9 cellular contexts compared by ENCODE assay signal in genomic region chr22:37166675-37167066, GRCh38. TPM values are rescaled to one million over a fixed set of nuclear protein-coding genes. Genes with fewer than 3 reads are reported as not detected.
A peak's percentile ranks its signal among the peaks of the same experiment; 100 is the strongest.
DNase-seq lines count a peak whose midpoint lies in the region; ATAC-seq and TF ChIP-seq lines count a peak whose summit lies in the region.
"Had no signal": no experiment of that assay in that cellular context is flagged by ENCODE, and none has a peak within 500 bp of the region (broad histone marks: within the 10 kb centered on the region; RNA-seq: fewer than 3 reads in every experiment).

No MANE protein-coding gene starts in this region.

- H3K27ac ChIP-seq in CD8-positive, alpha-beta T cell (ENCODE audit: low read depth, low read length) = peak overlapping the region; percentile 49
- no peak overlapping the region for H3K27ac ChIP-seq in trophoblast cell (ENCODE audit: low read depth, low read length)
- no peak overlapping the region for H3K27ac ChIP-seq in thyroid gland
- H3K27ac ChIP-seq: SK-N-MC had no signal

- H3K4me2 ChIP-seq in trophoblast cell (ENCODE audit: low read length) = no peak overlapping the region

- H3K79me2 ChIP-seq in trophoblast cell (ENCODE audit: control insufficient read depth, insufficient read depth, low read length, poor library complexity) = peaks cover 2% of the 10 kb centered on the region

- H2BK5ac ChIP-seq in trophoblast cell (ENCODE audit: low read depth, low read length, poor library complexity) = peak overlapping the region; percentile 8

- peak overlapping the region; percentile 63 for H4K8ac ChIP-seq in trophoblast cell (ENCODE audit: low read depth, low read length)

- peak overlapping the region; percentile 86 for H4K91ac ChIP-seq in trophoblast cell (ENCODE audit: low read depth, low read length)

- H3K27ac Mint-ChIP-seq in CD8-positive, alpha-beta T cell = peak overlapping the region; percentile 94

- H3K36me3 ChIP-seq in CD8-positive, alpha-beta T cell (ENCODE audit: insufficient read depth, low read length) = no peaks in the 10 kb centered on the region
- H3K36me3 ChIP-seq in trophoblast cell (ENCODE audit: control insufficient read depth in 1 of 2, insufficient read depth in 2 of 2, low read length in 2 of 2) (no peaks in the 10 kb centered on the region), thyroid gland (no peaks in the 10 kb centered on the region)

- TF ChIP-seq CTCF in CD8-positive, alpha-beta T cell (IDR thresholded peaks at IDR 0.05) = peak; percentile 91
- TF ChIP-seq CTCF in thyroid gland (IDR thresholded peaks at IDR 0.05) = peak; percentile 78 to 92 (median 82)

- peaks cover 88% of the 10 kb centered on the region for H3K4me1 ChIP-seq in CD8-positive, alpha-beta T cell (ENCODE audit: insufficient read depth, low read length)
- H3K4me1 ChIP-seq in trophoblast cell (ENCODE audit: control insufficient read depth in 1 of 2, insufficient read depth in 2 of 2, low read length in 2 of 2) = peaks cover 7 to 9% of the 10 kb centered on the region in 2 experiments
- peaks cover 0 to 12% of the 10 kb centered on the region in 2 donors for H3K4me1 ChIP-seq in thyroid gland

- POLR2A ChIA-PET in CD8-positive, alpha-beta T cell (lab: Charles Lee) = interaction anchor here (0.8 to 3.3 kb wide), 17 partner anchors 9 to 391 kb away, joined by 3 to 23 read pairs (median 4); partner anchors contain the start of genes IFT27, IL2RB and RAC2

- peak overlapping the region; percentile 3 for H3K4ac ChIP-seq in trophoblast cell (ENCODE audit: low read depth, low read length)

- WGBS in trophoblast cell (ENCODE audit: extremely low coverage, insufficient coverage, insufficient read length) = no CpG with 5 or more reads among the region's 13 CpGs
- 8 to 15% methylated on average over 5 to 12 of the region's 13 CpGs for WGBS in thyroid gland, 2 donors

- H3K27me3 Mint-ChIP-seq in CD8-positive, alpha-beta T cell (ENCODE audit: low read depth) = no peaks in the 10 kb centered on the region

- TF ChIP-seq POLR2A in thyroid gland (IDR thresholded peaks at IDR 0.05) = no peak

- no peak overlapping the region for H3K9ac ChIP-seq in trophoblast cell (ENCODE audit: low read length)

- no peaks in the 10 kb centered on the region for H3K27me3 ChIP-seq in CD8-positive, alpha-beta T cell (ENCODE audit: insufficient read depth, low read length)
- H3K27me3 ChIP-seq in trophoblast cell (ENCODE audit: insufficient read depth, low read length) (no peaks in the 10 kb centered on the region), thyroid gland (no peaks in the 10 kb centered on the region)

- DNase-seq in CD8-positive, alpha-beta T cell = peak; percentile 73 to 92 (median 81)
- DNase-seq in HT-29 (ENCODE audit: low spot score) (peak; percentile 72), SK-N-DZ (ENCODE audit: low spot score) (peak; percentile 48), germinal center (ENCODE audit: low spot score) (peak; percentile 85), trophoblast cell (peak; percentile 74 to 77), thyroid gland (peak; percentile 85 to 87), NCI-H146 treated with DMSO at 0.1 percent for 48 hours (lab: John Stamatoyannopoulos, UW; ENCODE audit: unreplicated experiment) (no peak)
- peak; percentile 67 to 81 (median 75) for DNase-seq in activated naive CD4-positive, alpha-beta T cell (lab: John Stamatoyannopoulos, UW)

- H3K4me3 ChIP-seq in CD8-positive, alpha-beta T cell (ENCODE audit: low read depth, low read length) = peak overlapping the region; percentile 42
- H3K4me3 ChIP-seq in trophoblast cell (ENCODE audit: low read depth, low read length) = no peak overlapping the region
- no peak overlapping the region for H3K4me3 ChIP-seq in thyroid gland (replicated peaks in 1 of 3)
- H3K4me3 ChIP-seq: SK-N-MC had no signal

- peak overlapping the region; percentile 74 for H2AFZ ChIP-seq in trophoblast cell (ENCODE audit: insufficient read depth, low read length, poor library complexity)

- H3K23ac ChIP-seq in trophoblast cell (ENCODE audit: low read length) = no peak overlapping the region

- peak overlapping the region; percentile 41 for H4K12ac ChIP-seq in trophoblast cell (ENCODE audit: low read depth, low read length)

- H3K14ac ChIP-seq in trophoblast cell (ENCODE audit: low read length) = peak overlapping the region; percentile 66

- H3K36me3 Mint-ChIP-seq in CD8-positive, alpha-beta T cell = peaks cover 4% of the 10 kb centered on the region

- H2BK12ac ChIP-seq in trophoblast cell (ENCODE audit: low read length) = peak overlapping the region; percentile 45

- H3K79me1 ChIP-seq in trophoblast cell (ENCODE audit: low read length) = peaks cover 8% of the 10 kb centered on the region

- peak; percentile 43 for ATAC-seq in CD8-positive, alpha-beta T cell

- H3K9me3 ChIP-seq in CD8-positive, alpha-beta T cell (ENCODE audit: low read length) = no peaks in the 10 kb centered on the region
- H3K9me3 ChIP-seq in trophoblast cell (ENCODE audit: insufficient read depth, low read depth, low read length) (peaks cover 2% of the 10 kb centered on the region), thyroid gland (no peaks in the 10 kb centered on the region)

- H2AK5ac ChIP-seq in trophoblast cell (ENCODE audit: low read length) = peak overlapping the region; percentile 75

- peaks cover 96% of the 10 kb centered on the region for H3K4me1 Mint-ChIP-seq in CD8-positive, alpha-beta T cell (ENCODE audit: low read depth)

- intact Hi-C loops in CD8-positive, alpha-beta T cell (cut with DNase I, micrococcal nuclease) = loop anchor here (1.0 to 2.0 kb wide), 9 partner anchors 17 to 290 kb away; partner anchors contain the start of gene IL2RB (in 1 of the 2)
- intact Hi-C loops in thyroid gland (cut with DNase I) = no loop called here

- H3K18ac ChIP-seq in trophoblast cell (ENCODE audit: low read length) = peak overlapping the region; percentile 60

- no peaks in the 10 kb centered on the region for H3K9me3 Mint-ChIP-seq in CD8-positive, alpha-beta T cell

- peak overlapping the region; percentile 56 for H2BK120ac ChIP-seq in trophoblast cell (ENCODE audit: insufficient read depth, low read length, poor library complexity)

- CTCF ChIA-PET in CD8-positive, alpha-beta T cell (lab: Charles Lee) = interaction anchor here (0.7 to 9.3 kb wide), 23 partner anchors 9 to 93 kb away, joined by 3 to 86 read pairs (median 7); partner anchors contain the start of genes C1QTNF6, IL2RB and RAC2

- peak overlapping the region; percentile 91 for H3K4me3 Mint-ChIP-seq in CD8-positive, alpha-beta T cell

RNA-seq across cellular contexts. Expression of gene IL2RB, which starts 17.0 kb away (rescaled TPM):
- total RNA-seq in CD8-positive, alpha-beta T cell = 100 to 1,000 TPM; 121 to 129 TPM
- not detected in 2 replicates for total RNA-seq in HT-29 (2014; rRNA removed; shearing (Covaris generic))
- 0.22 TPM in 1 of 2 replicates, not detected in the other for polyA plus RNA-seq in SK-N-DZ (2014; cell fraction: cytosol; rRNA removed)
- not detected in 2 replicates for polyA plus RNA-seq in SK-N-DZ (2014; cell fraction: nucleus; rRNA removed)
- 6.6 and 6.7 TPM in 2 replicates for polyA plus RNA-seq in trophoblast cell (2013)
- 1 to 10 TPM in 1 of 4 donors, under 1 TPM in 3; 0.11 to 1.7 (median 0.73) TPM for total RNA-seq in thyroid gland

RNA-seq across cellular contexts. Expression of gene C1QTNF6, which starts 21.4 kb away (rescaled TPM):
- 10 to 100 TPM; 12.0 to 12.9 TPM for total RNA-seq in CD8-positive, alpha-beta T cell
- 7.1 and 8.3 TPM in 2 replicates for total RNA-seq in HT-29 (2014; rRNA removed; shearing (Covaris generic))
- polyA plus RNA-seq in SK-N-DZ (2014; cell fraction: cytosol; rRNA removed) = 1.0 and 1.8 TPM in 2 replicates
- polyA plus RNA-seq in SK-N-DZ (2014; cell fraction: nucleus; rRNA removed) = 2.6 and 4.0 TPM in 2 replicates
- polyA plus RNA-seq in trophoblast cell (2013) = 64.9 and 67.2 TPM in 2 replicates
- 1 to 10 TPM; 1.7 to 4.8 (median 3.6) TPM for total RNA-seq in thyroid gland

RNA-seq across cellular contexts. Expression of gene SSTR3, which starts 45.6 kb away (rescaled TPM):
- 1 to 10 TPM; 2.6 to 3.1 TPM for total RNA-seq in CD8-positive, alpha-beta T cell
- total RNA-seq in HT-29 (2014; rRNA removed; shearing (Covaris generic)) = not detected in 2 replicates
- polyA plus RNA-seq in SK-N-DZ (2014; cell fraction: cytosol; rRNA removed) = 0.05 and 0.08 TPM in 2 replicates
- 0.03 TPM in 1 of 2 replicates, not detected in the other for polyA plus RNA-seq in SK-N-DZ (2014; cell fraction: nucleus; rRNA removed)
- polyA plus RNA-seq in trophoblast cell (2013) = not detected in 2 replicates
- total RNA-seq in thyroid gland = under 1 TPM in 3 of 4 donors, not detected in 1; 0.11 to 0.24 (median 0.13) TPM

RNA-seq across cellular contexts. Expression of gene TMPRSS6, which starts 57.2 kb away (rescaled TPM):
- under 1 TPM; 0.27 to 0.58 TPM for total RNA-seq in CD8-positive, alpha-beta T cell
- total RNA-seq in HT-29 (2014; rRNA removed; shearing (Covaris generic)) = not detected in 2 replicates
- not detected in 2 replicates for polyA plus RNA-seq in SK-N-DZ (2014; cell fraction: cytosol; rRNA removed)
- not detected in 2 replicates for polyA plus RNA-seq in SK-N-DZ (2014; cell fraction: nucleus; rRNA removed)
- 0.18 and 0.32 TPM in 2 replicates for polyA plus RNA-seq in trophoblast cell (2013)
- total RNA-seq in thyroid gland = under 1 TPM in 1 of 4 donors, not detected in 3; 0.50 TPM

Comparison
In these comparisons a context has a peak if more than half of its experiments do, and no peak if none do; other contexts are left out.
1. RNA of gene IL2RB, which starts 17.0 kb away (total RNA-seq): 121 to 129 TPM in CD8-positive, alpha-beta T cell; 0.11 to 1.7 TPM in thyroid gland and not detected in HT-29; every median in the first group is over 10 times any median in the second.